14 cellular contexts compared by ENCODE assay signal in the genomic region with DNA sequence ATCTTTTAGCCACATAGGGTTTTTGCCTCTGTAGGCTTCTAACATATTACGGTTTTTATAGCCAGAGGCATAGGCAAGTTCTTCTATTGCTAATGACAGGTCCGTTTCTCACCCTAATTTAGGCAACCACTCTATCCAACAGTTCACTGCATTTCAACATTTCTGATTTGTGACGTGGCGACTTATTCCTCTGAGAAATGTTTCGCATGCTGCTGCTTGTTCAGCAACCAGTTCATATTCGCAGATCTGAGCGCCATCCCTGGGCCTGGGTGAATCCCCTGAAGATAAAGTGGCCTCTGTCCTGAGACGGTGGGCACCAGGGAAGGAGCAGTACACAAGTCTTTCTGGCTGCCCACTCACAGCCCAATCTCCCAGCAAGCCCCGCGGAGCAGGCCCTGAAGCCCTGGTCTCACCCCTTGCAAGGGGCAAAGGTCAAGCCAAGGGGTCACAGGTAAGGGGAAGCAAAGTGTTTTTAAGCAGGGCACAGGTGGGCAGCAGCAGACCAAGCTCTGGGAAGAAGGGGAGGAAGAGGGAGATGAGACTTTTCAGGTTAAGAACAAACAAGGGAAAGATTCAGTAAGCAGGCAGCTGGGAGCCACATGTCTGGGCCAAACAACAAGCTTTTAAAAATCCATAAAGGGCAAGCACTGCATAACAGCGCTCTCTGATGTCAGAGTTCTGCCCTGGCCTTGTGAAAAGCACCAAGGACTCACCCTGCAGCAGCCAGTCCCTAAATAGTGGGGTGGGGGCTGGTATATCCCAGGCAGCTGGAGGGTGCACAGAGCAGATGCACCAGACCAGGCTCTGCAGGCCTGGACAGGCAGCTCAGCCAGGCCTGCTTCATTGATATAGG. TPM values are rescaled to one million over a fixed set of nuclear protein-coding genes. Genes with fewer than 3 reads are reported as not detected.
DNase-seq lines count a peak whose midpoint lies in the region; ATAC-seq and TF ChIP-seq lines count a peak whose summit lies in the region.
"Had no signal": no experiment of that assay in that cellular context is flagged by ENCODE, and none has a peak within 500 bp of the region (broad histone marks: within the 10 kb centered on the region; RNA-seq: fewer than 3 reads in every experiment).

No MANE protein-coding gene starts in this region.

- peak overlapping the region; percentile 47 for H3K4me3 Mint-ChIP-seq in glutamatergic neuron (ENCODE audit: unreplicated experiment)
- H3K4me3 Mint-ChIP-seq: activated T-cell treated with anti-CD3 and anti-CD28 coated beads, Interleukin-2, amount 50 U/mL, for 4 hours; CD8-positive, alpha-beta memory T cell; dendritic cell treated with granulocyte-macrophage colony-stimulating factor and Interleukin-4, amounts not matched to agents 40 ng/mL and 50 ng/mL, for 4 days; HFFc6; stimulated activated naive CD8-positive, alpha-beta T cell treated with anti-CD3 and anti-CD28 coated beads, Interleukin-15, amount 100 ng/mL, for 72 hours had no signal

- peak; percentile 99 for DNase-seq in NCI-H1694 (lab: John Stamatoyannopoulos, UW)
- DNase-seq in SK-MEL-5 (ENCODE audit: low read depth, low spot score), result peak; percentile 84
- DNase-seq in glutamatergic neuron, result peak; percentile 45
- DNase-seq in NCI-H526 treated with DMSO at 0.1 percent for 48 hours (lab: John Stamatoyannopoulos, UW), result no peak
- DNase-seq in stimulated activated naive CD4-positive, alpha-beta T cell (lab: John Stamatoyannopoulos, UW), result no peak
- DNase-seq: activated CD4-positive, CD25-positive, alpha-beta regulatory T cell treated with anti-CD3 and anti-CD28 coated beads, Interleukin-2, amount 50 U/mL, for 72 hours; activated T-cell treated with anti-CD3 and anti-CD28 coated beads, Interleukin-2, amount 50 U/mL, for 4 hours; CD8-positive, alpha-beta memory T cell; HFFc6; stimulated activated naive CD8-positive, alpha-beta T cell treated with anti-CD3 and anti-CD28 coated beads, Interleukin-15, amount 100 ng/mL, for 72 hours had no signal

- H3K9me3 Mint-ChIP-seq in glutamatergic neuron (ENCODE audit: unreplicated experiment), result peaks cover 4% of the 10 kb centered on the region
- H3K9me3 Mint-ChIP-seq: activated T-cell treated with anti-CD3 and anti-CD28 coated beads, Interleukin-2, amount 50 U/mL, for 4 hours; CD8-positive, alpha-beta memory T cell; dendritic cell treated with granulocyte-macrophage colony-stimulating factor and Interleukin-4, amounts not matched to agents 40 ng/mL and 50 ng/mL, for 4 days; HFFc6; stimulated activated naive CD8-positive, alpha-beta T cell treated with anti-CD3 and anti-CD28 coated beads, Interleukin-15, amount 100 ng/mL, for 72 hours had no signal

- whole genome bisulfite sequencing in thymus, result 96% methylated on average over 11 of the region's 11 CpGs

- no peak for TF ChIP-seq CTCF in glutamatergic neuron (IDR thresholded peaks at IDR 0.05; ENCODE audit: partially characterized antibody, unreplicated experiment)

- peak overlapping the region; percentile 95 for H3K27ac Mint-ChIP-seq in glutamatergic neuron (ENCODE audit: unreplicated experiment)
- H3K27ac Mint-ChIP-seq: dendritic cell treated with granulocyte-macrophage colony-stimulating factor and Interleukin-4, amounts not matched to agents 40 ng/mL and 50 ng/mL, for 4 days; HFFc6 had no signal

- H3K36me3 ChIP-seq in thymus (ENCODE audit: control insufficient read depth, insufficient read depth), result no peaks in the 10 kb centered on the region
- H3K36me3 ChIP-seq: right atrium auricular region had no signal

- H3K4me1 ChIP-seq in thymus (ENCODE audit: control insufficient read depth, insufficient read depth, low read length), result no peaks in the 10 kb centered on the region
- H3K4me1 ChIP-seq: right atrium auricular region had no signal

- peak overlapping the region; percentile 36 for H3K27ac ChIP-seq in thymus (ENCODE audit: low read depth)
- H3K27ac ChIP-seq: right atrium auricular region had no signal

- ATAC-seq in activated CD4-positive, CD25-positive, alpha-beta regulatory T cell treated with anti-CD3 and anti-CD28 coated beads, Interleukin-2, amount 50 U/mL, for 24 hours, result no peak
- ATAC-seq: activated T-cell treated with anti-CD3 and anti-CD28 coated beads, Interleukin-2, amount 50 U/mL, for 4 hours; stimulated activated naive CD8-positive, alpha-beta T cell treated with anti-CD3 and anti-CD28 coated beads, Interleukin-15, amount 100 ng/mL, for 72 hours had no signal

- H3K4me1 Mint-ChIP-seq in glutamatergic neuron (ENCODE audit: low read depth, unreplicated experiment), result peaks cover 44% of the 10 kb centered on the region

- no peaks in the 10 kb centered on the region for H3K27me3 ChIP-seq in thymus (ENCODE audit: control insufficient read depth, insufficient read depth)
- H3K27me3 ChIP-seq: right atrium auricular region had no signal

- no peaks in the 10 kb centered on the region for H3K9me3 ChIP-seq in thymus (ENCODE audit: control insufficient read depth)
- H3K9me3 ChIP-seq: right atrium auricular region had no signal

- H3K27me3 Mint-ChIP-seq in glutamatergic neuron (ENCODE audit: unreplicated experiment), result peaks cover 2% of the 10 kb centered on the region
- H3K27me3 Mint-ChIP-seq: stimulated activated naive CD8-positive, alpha-beta T cell treated with anti-CD3 and anti-CD28 coated beads, Interleukin-15, amount 100 ng/mL, for 72 hours had no signal

- in situ Hi-C loops in SK-MEL-5 (cut with HindIII; ENCODE audit: low pct_unique_long_range_greater_than_20kb, low sequenced_read_pairs), result no loop called here

- no peak overlapping the region for H3K4me3 ChIP-seq in thymus (ENCODE audit: low read length)
- H3K4me3 ChIP-seq: right atrium auricular region had no signal

- H3K36me3 Mint-ChIP-seq in glutamatergic neuron (ENCODE audit: unreplicated experiment), result no peaks in the 10 kb centered on the region
- H3K36me3 Mint-ChIP-seq: CD8-positive, alpha-beta memory T cell had no signal

RNA-seq across cellular contexts. Expression of gene COX7A2L, which starts 10.8 kb away (rescaled TPM):
- 412 and 442 TPM in 2 replicates for total RNA-seq in SK-MEL-5 (2014; rRNA removed; shearing (Covaris generic))
- polyA plus RNA-seq in SK-MEL-5 (2015; cell fraction: cytosol; rRNA removed), result 250 and 325 TPM in 2 replicates
- polyA plus RNA-seq in SK-MEL-5 (2015; cell fraction: nucleus; rRNA removed), result 49.2 and 54.4 TPM in 2 replicates
- 98.8 TPM for total RNA-seq in glutamatergic neuron (ENCODE audit: unreplicated experiment)
- polyA plus RNA-seq in thymus, result 190 TPM

Comparison
In these comparisons a context has a peak if more than half of its experiments do, and no peak if none do; other contexts are left out.
1. DNase-seq: peak in NCI-H1694 (single experiment), SK-MEL-5 (single experiment) and glutamatergic neuron (single experiment); none in NCI-H526 treated with DMSO at 0.1 percent for 48 hours (single experiment) and stimulated activated naive CD4-positive, alpha-beta T cell (0 of 6).